ENCODE assay signal across 24 cellular contexts in genomic region chr9:110606179-110606578, GRCh38. TPM values are rescaled to one million over a fixed set of nuclear protein-coding genes. Genes with fewer than 3 reads are reported as not detected.
DNase-seq lines count a peak whose midpoint lies in the region; ATAC-seq and TF ChIP-seq lines count a peak whose summit lies in the region.
"Had no signal": no experiment of that assay in that cellular context is flagged by ENCODE, and none has a peak within 500 bp of the region (broad histone marks: within the 10 kb centered on the region; RNA-seq: fewer than 3 reads in every experiment).

No MANE protein-coding gene starts in this region.

- H3K36me3 ChIP-seq in skeletal muscle satellite cell (ENCODE audit: insufficient read depth, low read length), result no peaks in the 10 kb centered on the region
- H3K36me3 ChIP-seq: BLaER1 treated with 17β-estradiol and CSF1 and Interleukin-3, amounts not matched to agents 10 nM and 100 nM; MG63 had no signal

- peak overlapping the region; percentile 13 for H3K4me2 ChIP-seq in skeletal muscle satellite cell (ENCODE audit: low read length)
- H3K4me2 ChIP-seq: BLaER1 treated with 17β-estradiol and CSF1 and Interleukin-3, amounts not matched to agents 10 nM and 100 nM had no signal

- no peak overlapping the region for H3K9ac ChIP-seq in skeletal muscle satellite cell (ENCODE audit: low read depth, low read length)
- H3K9ac ChIP-seq: BLaER1 treated with 17β-estradiol and CSF1 and Interleukin-3, amounts not matched to agents 10 nM and 100 nM had no signal

- H3K4me1 ChIP-seq in skeletal muscle satellite cell (ENCODE audit: control insufficient read depth, insufficient read depth, low read length), result peaks cover 3% of the 10 kb centered on the region

- TF ChIP-seq CTCF in choroid plexus epithelial cell (conservative IDR thresholded peaks at IDR 0.05; ENCODE audit: low read depth, low read length), result no peak

- no peaks in the 10 kb centered on the region for H3K27me3 ChIP-seq in skeletal muscle satellite cell (ENCODE audit: control insufficient read depth, insufficient read depth, low read length)
- H3K27me3 ChIP-seq: BLaER1 treated with 17β-estradiol and CSF1 and Interleukin-3, amounts not matched to agents 10 nM and 100 nM; MG63 had no signal

- DNase-seq in ELR (ENCODE audit: low read depth) (peak; percentile 68), M059J (ENCODE audit: low read depth) (peak; percentile 71), choroid plexus epithelial cell (ENCODE audit: low read depth) (peak; percentile 43), AML-193 (lab: John Stamatoyannopoulos, UW) (no peak), retina (no peak)
- DNase-seq: CD4-positive, alpha-beta T cell; COR-L47; Kasumi-1; MG63; NCI-H1105 treated with DMSO at 0.1 percent for 48 hours; NCI-H146; NCI-H1930; NCI-H2107; NCI-H446; NCI-H526; NCI-H82; NK-92 treated with Interleukin-12 subunit alpha and Interleukin-12 subunit beta, amount 100 ng/mL, for 24 hours; PC-3; SHP77; T-cell had no signal

- no peaks in the 10 kb centered on the region for H3K9me3 ChIP-seq in skeletal muscle satellite cell (replicated peaks; ENCODE audit: low read length)
- H3K9me3 ChIP-seq: MG63 had no signal

- no peak for ATAC-seq in HG03342 (IDR thresholded peaks at IDR 0.05; ENCODE audit: unreplicated experiment)
- ATAC-seq: PC-3, T-cell had no signal

- H3K4me3 ChIP-seq in choroid plexus epithelial cell (ENCODE audit: low read depth, low read length) (no peak overlapping the region), skeletal muscle satellite cell (ENCODE audit: low read length) (no peak overlapping the region)
- H3K4me3 ChIP-seq: BLaER1 treated with 17β-estradiol and CSF1 and Interleukin-3, amounts not matched to agents 10 nM and 100 nM; MG63 had no signal

RNA-seq across cellular contexts. Expression of gene SVEP1, which starts 26.6 kb away (rescaled TPM):
- total RNA-seq in M059J (2014; rRNA removed; shearing (Covaris generic)), result 1.2 and 1.5 TPM in 2 replicates
- total RNA-seq in skeletal muscle satellite cell (2012; rRNA removed), result 17.3 and 24.3 TPM in 2 replicates
- total RNA-seq: CD4-positive, alpha-beta T cell; SK-MEL-5 had no signal

Comparison
In these comparisons a context has a peak if more than half of its experiments do, and no peak if none do; other contexts are left out.
1. DNase-seq: peak in ELR (single experiment), M059J (single experiment) and choroid plexus epithelial cell (single experiment); none in AML-193 (0 of 2) and retina (single experiment).